ENCODE assay signal across 27 cellular contexts in genomic region chr1:210944255-210944654, GRCh38.
"Had no signal": no experiment of that assay in that cellular context is flagged by ENCODE, and none has a peak within 500 bp of the region (broad histone marks: within the 10 kb centered on the region; RNA-seq: fewer than 3 reads in every experiment).

No MANE protein-coding gene starts in this region.

- H3K27ac Mint-ChIP-seq: activated naive CD8-positive, alpha-beta T cell treated with anti-CD3 and anti-CD28 coated beads for 36 hours; brain; natural killer cell; neural progenitor cell; stimulated activated naive B cell treated with anti-CD40 and anti-IgM and Interleukin-4, amounts not matched to agents 10 μg/mL and 1 μg/mL and 100 μg/mL, for 72 hours had no signal

- DNase-seq: activated CD4-positive, alpha-beta T cell treated with anti-CD3 and anti-CD28 coated beads for 4 hours; activated CD4-positive, alpha-beta T cell treated with anti-CD3 and anti-CD28 coated beads, Interleukin-2, amount 50 U/mL, for 4 hours; activated effector memory CD4-positive, alpha-beta T cell treated with Interleukin-2 at 50 U/mL for 16 hours; activated naive CD4-positive, alpha-beta T cell treated with Interleukin-2 at 50 U/mL for 16 hours; activated naive CD8-positive, alpha-beta T cell treated with anti-CD3 and anti-CD28 coated beads for 36 hours; activated T-cell treated with anti-CD3 and anti-CD28 coated beads for 4 hours; cortex of kidney; foreskin fibroblast; left ventricle myocardium inferior; mesendoderm; natural killer cell; right cardiac atrium; stimulated activated CD4-positive, alpha-beta T cell treated with anti-CD3 and anti-CD28 coated beads, Interleukin-15, amount 100 ng/mL, for 24 hours; stimulated activated CD4-positive, alpha-beta T cell treated with anti-CD3 and anti-CD28 coated beads, Interleukin-2, amount 100 ng/mL, for 24 hours; stimulated activated naive B cell treated with anti-CD40 and anti-IgM and Interleukin-4, amounts not matched to agents 10 μg/mL and 1 μg/mL and 100 μg/mL, for 72 hours; stomach; thyroid gland; upper lobe of left lung had no signal

- FAIRE-seq: endothelial cell of umbilical vein, islet of Langerhans, TTC549 had no signal

- H3K27ac ChIP-seq: ascending aorta, cardiac muscle cell, left ventricle myocardium inferior, neural progenitor cell, stomach, thyroid gland, upper lobe of left lung, vagina, VCaP had no signal

- ATAC-seq: natural killer cell; right cardiac atrium; stimulated activated naive B cell treated with anti-CD40 and anti-IgM and Interleukin-4, amounts not matched to agents 10 μg/mL and 1 μg/mL and 100 μg/mL, for 72 hours had no signal

- H3K4me3 Mint-ChIP-seq: activated naive CD8-positive, alpha-beta T cell treated with anti-CD3 and anti-CD28 coated beads for 36 hours; brain; natural killer cell; neural progenitor cell; stimulated activated naive B cell treated with anti-CD40 and anti-IgM and Interleukin-4, amounts not matched to agents 10 μg/mL and 1 μg/mL and 100 μg/mL, for 72 hours had no signal

- H3K27me3 ChIP-seq: ascending aorta, cardiac muscle cell, neural progenitor cell, stomach, thyroid gland, upper lobe of left lung, vagina had no signal

- H3K4me1 Mint-ChIP-seq: brain; neural progenitor cell; stimulated activated naive B cell treated with anti-CD40 and anti-IgM and Interleukin-4, amounts not matched to agents 10 μg/mL and 1 μg/mL and 100 μg/mL, for 72 hours had no signal

- H3K27me3 Mint-ChIP-seq: activated naive CD8-positive, alpha-beta T cell treated with anti-CD3 and anti-CD28 coated beads for 36 hours; brain had no signal

- H3K36me3 Mint-ChIP-seq: activated naive CD8-positive, alpha-beta T cell treated with anti-CD3 and anti-CD28 coated beads for 36 hours; brain; natural killer cell; neural progenitor cell; stimulated activated naive B cell treated with anti-CD40 and anti-IgM and Interleukin-4, amounts not matched to agents 10 μg/mL and 1 μg/mL and 100 μg/mL, for 72 hours had no signal

- H3K9me3 ChIP-seq: ascending aorta, left ventricle myocardium inferior, stomach, thyroid gland, upper lobe of left lung, vagina had no signal

- H3K9me3 Mint-ChIP-seq: activated naive CD8-positive, alpha-beta T cell treated with anti-CD3 and anti-CD28 coated beads for 36 hours; brain; natural killer cell; neural progenitor cell; stimulated activated naive B cell treated with anti-CD40 and anti-IgM and Interleukin-4, amounts not matched to agents 10 μg/mL and 1 μg/mL and 100 μg/mL, for 72 hours had no signal
